In genomic region chr19:15555759-15556633, GRCh38 we compare ENCODE assay signal across 8 cellular contexts. TPM values are rescaled to one million over a fixed set of nuclear protein-coding genes. Genes with fewer than 3 reads are reported as not detected.
A peak's percentile ranks its signal among the peaks of the same experiment; 100 is the strongest.
DNase-seq lines count a peak whose midpoint lies in the region; ATAC-seq and TF ChIP-seq lines count a peak whose summit lies in the region.

No MANE protein-coding gene starts in this region.

- no peaks in the 10 kb centered on the region for H3K9me3 ChIP-seq in adrenal gland (replicated peaks in 1 of 3)
- no peaks in the 10 kb centered on the region for H3K9me3 ChIP-seq in left ventricle myocardium inferior (replicated peaks)
- no peaks in the 10 kb centered on the region for H3K9me3 ChIP-seq in psoas muscle

- TF ChIP-seq POLR2A in adrenal gland (IDR thresholded peaks at IDR 0.05): no peak

- peak overlapping the region in 2 of 5 donors; percentile 43 to 47 for H3K27ac ChIP-seq in adrenal gland
- peak overlapping the region; percentile 37 for H3K27ac ChIP-seq in left ventricle myocardium inferior (replicated peaks)
- no peak overlapping the region for H3K27ac ChIP-seq in psoas muscle

- peak; percentile 60 to 88 (median 84) for TF ChIP-seq CTCF in adrenal gland (IDR thresholded peaks at IDR 0.05)
- TF ChIP-seq CTCF in left ventricle myocardium inferior (IDR thresholded peaks at IDR 0.05; ENCODE audit: borderline replicate concordance): peak; percentile 76
- TF ChIP-seq CTCF in psoas muscle (IDR thresholded peaks at IDR 0.05): peak; percentile 88

- intact Hi-C loops in adrenal gland (cut with DNase I) (loop anchor here (2.0 to 10.0 kb wide), 7 partner anchors 101 to 464 kb away; partner anchors contain the start of gene AKAP8 (in 1 of the 2)), left ventricle myocardium inferior (cut with micrococcal nuclease) (loop anchor here (5.0 to 10.0 kb wide), 2 partner anchors 379 to 461 kb away; no protein-coding TSS in a partner anchor), psoas muscle (cut with DNase I) (loop anchor here (1.0 to 10.0 kb wide), 8 partner anchors 101 to 464 kb away; partner anchors contain the start of gene AKAP8 (in 1 of the 2))

- H3K36me3 ChIP-seq in adrenal gland (replicated peaks in 1 of 2): no peaks in the 10 kb centered on the region
- no peaks in the 10 kb centered on the region for H3K36me3 ChIP-seq in left ventricle myocardium inferior
- no peaks in the 10 kb centered on the region for H3K36me3 ChIP-seq in psoas muscle (ENCODE audit: insufficient read depth in 1 of 2, low read depth in 1 of 2)

- H3K27me3 ChIP-seq in adrenal gland (peaks cover 5% of the 10 kb centered on the region), left ventricle myocardium inferior (ENCODE audit: low read depth) (peaks cover 86% of the 10 kb centered on the region), psoas muscle (ENCODE audit: insufficient read depth in 3 of 3, low read length in 2 of 3) (peaks cover 0 to 32% (median 9%) of the 10 kb centered on the region in 3 donors)

- H3K4me1 ChIP-seq in adrenal gland (replicated peaks in 1 of 2) (peaks cover 9 to 16% of the 10 kb centered on the region in 2 donors), left ventricle myocardium inferior (peaks cover 20% of the 10 kb centered on the region), psoas muscle (peaks cover 6% of the 10 kb centered on the region)

- peak; percentile 73 for ATAC-seq in HG02759 (IDR thresholded peaks at IDR 0.05; ENCODE audit: unreplicated experiment)
- peak; percentile 88 to 94 (median 92) for ATAC-seq in psoas muscle

- H3K4me3 ChIP-seq in adrenal gland (peak overlapping the region in 1 of 4 donors; percentile 14), left ventricle myocardium inferior (peak overlapping the region; percentile 52), psoas muscle (peak overlapping the region; percentile 54)

- peak; percentile 45 for DNase-seq in GM04503 (ENCODE audit: low read depth)
- DNase-seq in NCI-H146 (lab: John Stamatoyannopoulos, UW): peak; percentile 87
- DNase-seq in T-helper 1 cell: peak; percentile 86 to 95 (median 95)
- peak; percentile 86 to 94 (median 93) for DNase-seq in adrenal gland
- peak; percentile 90 for DNase-seq in left ventricle myocardium inferior
- DNase-seq in psoas muscle: peak; percentile 88 to 94
- peak; percentile 92 for DNase-seq in ureter (ENCODE audit: low spot score)

- WGBS in adrenal gland, 4 donors: 1 to 2% (median 1%) methylated on average over 27 to 49 of the region's 49 CpGs
- 1 to 2% (median 1%) methylated on average over 49 of the region's 49 CpGs for WGBS in psoas muscle, 3 donors

RNA-seq across cellular contexts. Expression of gene CYP4F22, which starts 47.7 kb away (rescaled TPM):
- total RNA-seq in adrenal gland (under 1 TPM in 2 of 8 donors, not detected in 6; 0.11 to 0.34 TPM), left ventricle myocardium inferior (not detected), psoas muscle (under 1 TPM in 1 of 4 donors, not detected in 3; 0.29 TPM), ureter (19.8 TPM)
- polyA plus RNA-seq in adrenal gland (not detected), psoas muscle (under 1 TPM; 0.04 to 0.30 (median 0.17) TPM)

RNA-seq across cellular contexts. Expression of gene CYP4F8, which starts 59.0 kb away (rescaled TPM):
- total RNA-seq in adrenal gland (not detected), left ventricle myocardium inferior (not detected), psoas muscle (not detected), ureter (21.6 TPM)
- polyA plus RNA-seq in adrenal gland (not detected), psoas muscle (not detected)

Comparison
In these comparisons a context has a peak if more than half of its experiments do, and no peak if none do; other contexts are left out.
1. DNase-seq: peak in every context shown above with its lines; median percentile 95 in T-helper 1 cell; 93 in adrenal gland; 92 in ureter; 91 in psoas muscle; 90 in left ventricle myocardium inferior; 87 in NCI-H146; 45 in GM04503.
2. RNA of gene CYP4F22, which starts 47.7 kb away (total RNA-seq): 19.8 TPM in ureter (single experiment); 0.29 TPM in psoas muscle, 0.11 to 0.34 TPM in adrenal gland and not detected in left ventricle myocardium inferior (single experiment); every median in the first group is over 10 times any median in the second.
3. RNA of gene CYP4F8, which starts 59.0 kb away (total RNA-seq): 21.6 TPM in ureter (single experiment); not detected in adrenal gland, not detected in left ventricle myocardium inferior (single experiment) and not detected in psoas muscle; every median in the first group is over 10 times any median in the second.
4. Peak in every context shown above with its lines, with median percentiles within 50 percentile points of each other: CTCF ChIP-seq.